30 cellular contexts compared by ENCODE assay signal in the genomic region with DNA sequence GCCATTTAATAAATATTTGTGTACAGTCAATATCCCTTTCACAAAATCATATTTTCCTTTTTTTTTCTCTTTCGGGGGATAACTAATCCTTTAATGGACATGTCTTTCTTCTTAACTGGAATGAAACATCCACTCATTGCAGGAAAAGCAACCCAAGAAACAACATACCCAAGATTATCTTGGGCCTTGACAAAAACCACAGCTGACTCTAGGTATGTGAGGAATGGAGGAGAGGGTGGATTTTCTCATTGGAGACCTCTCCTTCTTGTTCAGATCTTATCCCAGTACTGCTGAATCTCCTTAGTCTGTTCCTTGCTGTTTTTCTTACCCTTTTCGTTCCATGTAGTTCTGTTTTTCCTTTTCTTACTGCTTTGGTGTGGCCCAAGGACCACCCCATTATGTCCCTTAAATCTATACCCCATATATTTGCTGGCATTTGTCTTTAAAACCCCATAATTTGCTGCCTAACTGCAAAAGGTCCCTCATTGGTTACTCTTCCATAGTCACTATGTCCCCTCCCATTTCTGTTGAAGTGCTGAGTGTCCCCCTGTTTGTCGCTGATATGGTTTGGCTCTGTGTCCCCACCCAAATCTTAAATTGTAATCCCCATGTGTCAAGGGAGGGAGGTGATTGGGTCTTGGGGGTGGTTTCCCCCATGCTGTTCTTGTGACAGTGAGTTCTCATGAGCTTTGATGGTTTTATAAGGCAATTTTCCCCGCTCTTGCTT. TPM values are rescaled to one million over a fixed set of nuclear protein-coding genes. Genes with fewer than 3 reads are reported as not detected.
DNase-seq lines count a peak whose midpoint lies in the region; ATAC-seq and TF ChIP-seq lines count a peak whose summit lies in the region.
"Had no signal": no experiment of that assay in that cellular context is flagged by ENCODE, and none has a peak within 500 bp of the region (broad histone marks: within the 10 kb centered on the region; RNA-seq: fewer than 3 reads in every experiment).

No MANE protein-coding gene starts in this region.

- peaks cover 6% of the 10 kb centered on the region for H3K4me1 Mint-ChIP-seq in stimulated activated naive CD8-positive, alpha-beta T cell treated with anti-CD3 and anti-CD28 coated beads, Interleukin-15, amount 100 ng/mL, for 72 hours
- H3K4me1 Mint-ChIP-seq: brain, naive B cell had no signal

- peaks cover 11 to 13% of the 10 kb centered on the region in 2 donors for H3K9me3 Mint-ChIP-seq in stimulated activated naive CD8-positive, alpha-beta T cell treated with anti-CD3 and anti-CD28 coated beads, Interleukin-15, amount 100 ng/mL, for 72 hours
- H3K9me3 Mint-ChIP-seq: brain had no signal

- peak; percentile 83 for DNase-seq in AG10803 (ENCODE audit: low read depth)
- peak; percentile 20 for DNase-seq in M059J (ENCODE audit: low read depth)
- DNase-seq in choroid plexus epithelial cell (ENCODE audit: low read depth): peak; percentile 75
- peak; percentile 63 for DNase-seq in myocyte (ENCODE audit: low read depth)
- DNase-seq in NCI-H2029 treated with DMSO at 0.1 percent for 48 hours (lab: John Stamatoyannopoulos, UW): no peak
- no peak for DNase-seq in stimulated activated naive CD8-positive, alpha-beta T cell treated with anti-CD3 and anti-CD28 coated beads, Interleukin-15, amount 100 ng/mL, for 72 hours
- DNase-seq: activated CD4-positive, alpha-beta memory T cell treated with anti-CD3 and anti-CD28 coated beads for 36 hours; activated effector memory CD4-positive, alpha-beta T cell treated with Interleukin-2 at 50 U/mL for 16 hours; activated naive CD8-positive, alpha-beta T cell treated with anti-CD3 and anti-CD28 coated beads for 36 hours; C1 segment of cervical spinal cord; DND-41; effector memory CD4-positive, alpha-beta T cell; kidney glomerular epithelial cell; lower lobe of right lung; MG63; naive B cell; NCI-H1417; NCI-H2081 treated with DMSO at 0.1 percent for 48 hours; NCI-H446 treated with DMSO at 0.1 percent for 48 hours; occipital lobe; Right ventricle myocardium superior; small intestine; stimulated activated CD4-positive, alpha-beta T cell treated with anti-CD3 and anti-CD28 coated beads, Interleukin-2, amount 100 ng/mL, for 24 hours; substantia nigra; SW 1271 had no signal

- TF ChIP-seq CTCF in AG10803 (conservative IDR thresholded peaks at IDR 0.05; ENCODE audit: low read length): no peak
- TF ChIP-seq CTCF in choroid plexus epithelial cell (conservative IDR thresholded peaks at IDR 0.05; ENCODE audit: low read depth, low read length): no peak

- H3K27me3 Mint-ChIP-seq in stimulated activated naive CD8-positive, alpha-beta T cell treated with anti-CD3 and anti-CD28 coated beads, Interleukin-15, amount 100 ng/mL, for 72 hours: peaks cover 53% of the 10 kb centered on the region
- H3K27me3 Mint-ChIP-seq: naive B cell had no signal

- no peak overlapping the region for H3K4me3 ChIP-seq in AG10803 (ENCODE audit: low read length)
- no peak overlapping the region for H3K4me3 ChIP-seq in choroid plexus epithelial cell (ENCODE audit: low read depth, low read length)
- H3K4me3 ChIP-seq: lower lobe of right lung, MG63 had no signal

- no peak for TF ChIP-seq POLR2A in GM18505 (IDR thresholded peaks at IDR 0.05; ENCODE audit: borderline replicate concordance, extremely low read depth, insufficient read depth, insufficient read length)

- H3K4me3 Mint-ChIP-seq in stimulated activated naive CD8-positive, alpha-beta T cell treated with anti-CD3 and anti-CD28 coated beads, Interleukin-15, amount 100 ng/mL, for 72 hours: no peak overlapping the region
- H3K4me3 Mint-ChIP-seq: activated CD4-positive, alpha-beta memory T cell treated with anti-CD3 and anti-CD28 coated beads for 36 hours; activated naive CD8-positive, alpha-beta T cell treated with anti-CD3 and anti-CD28 coated beads for 36 hours had no signal

- no peak for ATAC-seq in GM21619 (IDR thresholded peaks at IDR 0.05; ENCODE audit: unreplicated experiment)
- ATAC-seq in stimulated activated naive CD8-positive, alpha-beta T cell treated with anti-CD3 and anti-CD28 coated beads, Interleukin-15, amount 100 ng/mL, for 72 hours: no peak
- ATAC-seq in GM18505 (IDR thresholded peaks at IDR 0.05; ENCODE audit: unreplicated experiment): no peak
- ATAC-seq: activated CD4-positive, CD25-positive, alpha-beta regulatory T cell treated with anti-CD3 and anti-CD28 coated beads, Interleukin-2, amount 50 U/mL, for 24 hours; esophagus mucosa; lower lobe of right lung had no signal

- H3K27ac Mint-ChIP-seq in stimulated activated naive CD8-positive, alpha-beta T cell treated with anti-CD3 and anti-CD28 coated beads, Interleukin-15, amount 100 ng/mL, for 72 hours: no peak overlapping the region
- H3K27ac Mint-ChIP-seq: activated CD4-positive, alpha-beta memory T cell treated with anti-CD3 and anti-CD28 coated beads for 36 hours; activated naive CD8-positive, alpha-beta T cell treated with anti-CD3 and anti-CD28 coated beads for 36 hours; brain; naive B cell had no signal

RNA-seq across cellular contexts. Expression of gene CDK6, which starts 6.8 kb away (rescaled TPM):
- total RNA-seq in M059J (2014; rRNA removed; shearing (Covaris generic)): 25.8 and 43.3 TPM in 2 replicates
- 124 and 152 TPM in 2 replicates for total RNA-seq in myocyte
- polyA plus RNA-seq in myocyte (2012): 32.3 TPM

Comparison
In these comparisons a context has a peak if more than half of its experiments do, and no peak if none do; other contexts are left out.
1. DNase-seq: peak in AG10803 (single experiment), M059J (single experiment), choroid plexus epithelial cell (single experiment) and myocyte (single experiment); none in NCI-H2029 treated with DMSO at 0.1 percent for 48 hours (single experiment) and stimulated activated naive CD8-positive, alpha-beta T cell treated with anti-CD3 and anti-CD28 coated beads, Interleukin-15, amount 100 ng/mL, for 72 hours (0 of 2).